In the genomic region with DNA sequence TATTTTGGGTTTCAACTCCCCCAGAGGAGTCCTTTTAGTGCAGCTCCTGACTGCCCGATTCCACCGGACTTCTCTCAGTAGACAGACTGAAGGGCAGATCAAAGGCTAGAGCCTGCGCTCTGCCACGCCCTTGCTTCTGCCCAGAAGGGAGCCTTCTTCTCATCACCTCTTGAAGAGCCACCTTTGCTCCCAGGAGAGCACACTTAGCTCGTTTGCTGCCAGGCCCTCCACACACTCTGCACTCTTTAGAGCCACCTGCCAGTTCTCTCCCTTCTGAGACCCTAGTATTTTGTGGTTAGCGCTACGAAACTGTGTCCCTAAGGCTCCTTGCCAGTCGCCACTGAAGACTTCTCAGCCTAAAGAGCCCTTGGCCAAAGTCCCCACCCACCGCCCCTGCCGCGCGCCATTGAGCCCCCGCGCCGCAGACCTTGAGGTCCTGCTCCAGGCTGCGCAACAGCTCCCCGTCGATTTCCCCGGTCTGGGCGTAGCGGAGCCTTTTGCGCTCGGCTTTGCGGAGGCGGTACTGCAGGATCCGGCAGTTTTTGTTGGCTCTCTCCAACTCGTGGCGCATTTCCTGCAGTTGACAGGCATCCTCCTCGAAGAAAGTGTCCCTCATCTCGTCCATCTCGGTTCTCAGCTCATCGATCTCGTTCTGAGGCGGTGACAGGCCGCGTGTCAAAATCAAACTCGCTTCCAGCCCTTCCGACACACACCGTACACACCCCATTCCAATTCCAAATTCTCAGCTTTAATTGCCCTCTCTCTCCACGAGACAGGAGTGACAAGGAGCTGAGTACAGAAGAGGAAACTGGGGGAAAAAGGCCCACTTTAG, we compare ENCODE assay signal across 7 cellular contexts. TPM values are rescaled to one million over a fixed set of nuclear protein-coding genes. Genes with fewer than 3 reads are reported as not detected.
A peak's percentile ranks its signal among the peaks of the same experiment; 100 is the strongest.
DNase-seq lines count a peak whose midpoint lies in the region; ATAC-seq, FAIRE-seq and TF ChIP-seq lines count a peak whose summit lies in the region.

No MANE protein-coding gene starts in this region.

- peak overlapping the region; percentile 72 for H3K18ac ChIP-seq in H1 (ENCODE audit: extremely low read depth, low read length)

- peak; percentile 31 for ATAC-seq in stimulated activated naive CD8-positive, alpha-beta T cell treated with anti-CD3 and anti-CD28 coated beads, Interleukin-15, amount 100 ng/mL, for 72 hours

- peaks cover 40% of the 10 kb centered on the region for H3K4me1 Mint-ChIP-seq in stimulated activated naive CD8-positive, alpha-beta T cell treated with anti-CD3 and anti-CD28 coated beads, Interleukin-15, amount 100 ng/mL, for 72 hours

- H2AK5ac ChIP-seq in H1 (ENCODE audit: low read depth, low read length): no peak overlapping the region

- TF ChIP-seq CTCF in HFF-Myc (IDR thresholded peaks at IDR 0.05; ENCODE audit: low read depth, low read length, missing control alignments): no peak
- TF ChIP-seq CTCF in H1 (IDR thresholded peaks at IDR 0.05; ENCODE audit: control extremely low read depth in 1 of 3, insufficient read depth in 1 of 3, low read depth in 1 of 3, low read length in 3 of 3): no peak

- H3K27ac ChIP-seq in H1 (ENCODE audit: low read depth, low read length): no peak overlapping the region

- no peak overlapping the region for H4K5ac ChIP-seq in H1 (ENCODE audit: insufficient read length, low read depth, low read length)

- peak overlapping the region; percentile 83 to 90 for H3K4me3 Mint-ChIP-seq in stimulated activated naive CD8-positive, alpha-beta T cell treated with anti-CD3 and anti-CD28 coated beads, Interleukin-15, amount 100 ng/mL, for 72 hours

- H3K4ac ChIP-seq in H1 (replicated peaks; ENCODE audit: insufficient read length, low read depth, low read length): no peak overlapping the region

- DNase-seq in HFF-Myc (ENCODE audit: extremely low read depth, low read depth): no peak
- peak; percentile 19 to 20 for DNase-seq in activated CD4-positive, alpha-beta T cell treated with anti-CD3 and anti-CD28 coated beads, Interleukin-2, amount 50 U/mL, for 4 hours
- peak; percentile 3 to 71 for DNase-seq in H1 (ENCODE audit: low read depth in 1 of 2, low spot score in 2 of 2)
- peak; percentile 26 to 55 for DNase-seq in stimulated activated naive CD8-positive, alpha-beta T cell treated with anti-CD3 and anti-CD28 coated beads, Interleukin-15, amount 100 ng/mL, for 72 hours
- DNase-seq in RKO (ENCODE audit: low spot score): no peak
- no peak for DNase-seq in NCI-H2029 (lab: John Stamatoyannopoulos, UW)

- peaks cover 19% of the 10 kb centered on the region; the same call in 1 of the 2 replicates for H3K23me2 ChIP-seq in H1 (ENCODE audit: low read depth, low read length)

- no peak overlapping the region for H3K23ac ChIP-seq in H1 (ENCODE audit: insufficient read length)

- H4K8ac ChIP-seq in H1 (ENCODE audit: extremely low read depth, insufficient read depth, low read length): no peak overlapping the region

- no peak for FAIRE-seq in H1 (lab: Jason Lieb, UNC)

- H2BK5ac ChIP-seq in H1 (ENCODE audit: low read depth, low read length): no peak overlapping the region

- POLR2A ChIA-PET in H1 (lab: Charles Lee; ENCODE audit: partially characterized antibody): interaction anchor here (0.6 to 4.3 kb wide), 10 partner anchors 12 to 217 kb away, joined by 3 to 34 read pairs (median 5); no protein-coding TSS in a partner anchor

- no peaks in the 10 kb centered on the region for H3K79me1 ChIP-seq in H1 (ENCODE audit: low read depth, low read length)

- H3K9ac ChIP-seq in H1 (replicated peaks in 1 of 4; ENCODE audit: extremely low read depth in 1 of 4, low read depth in 3 of 4, low read length in 3 of 4): peak overlapping the region in 2 of 4 experiments; percentile 25 to 61; a peak in 3 of 7 replicates

- no peak for TF ChIP-seq RAD21 in H1 (IDR thresholded peaks at IDR 0.05 in 1 of 2, conservative IDR thresholded peaks at IDR 0.05 in 1 of 2; ENCODE audit: low read depth in 2 of 2, low read length in 2 of 2)

- CTCF ChIA-PET in H1 (lab: Charles Lee; ENCODE audit: partially characterized antibody): interaction anchor here (1.2 to 11.2 kb wide), 15 partner anchors 12 to 210 kb away, joined by 3 to 221 read pairs (median 20); a partner anchor contains a TSS

- peak in 1 of 2 experiments; percentile 8; a peak in 1 of 3 replicates for TF ChIP-seq POLR2A in H1 (IDR thresholded peaks at IDR 0.05; ENCODE audit: control extremely low read depth in 1 of 2, low read depth in 2 of 2, low read length in 2 of 2)

- no peak overlapping the region for H2BK12ac ChIP-seq in H1 (ENCODE audit: low read depth, low read length)

- H2BK20ac ChIP-seq in H1 (ENCODE audit: low read length): no peak overlapping the region

- H4K20me1 ChIP-seq in H1 (replicated peaks in 1 of 2; ENCODE audit: control insufficient read depth in 1 of 2, insufficient read depth in 2 of 2, low read length in 2 of 2): peaks cover 5 to 15% of the 10 kb centered on the region in 2 experiments

- no peaks in the 10 kb centered on the region for H3K9me3 ChIP-seq in H1 (ENCODE audit: insufficient read depth in 2 of 2, low read depth in 1 of 2, low read length in 1 of 2)
- H3K9me3 ChIP-seq in mononuclear cell (ENCODE audit: low read depth, low read length): no peaks in the 10 kb centered on the region

- TF ChIP-seq EP300 in H1 (IDR thresholded peaks at IDR 0.05; ENCODE audit: borderline replicate concordance in 1 of 2, low read depth in 2 of 2, low read length in 2 of 2): no peak

- no peak overlapping the region; the same call in 1 of the 2 replicates for H2BK15ac ChIP-seq in H1 (ENCODE audit: low read length)

- peak overlapping the region; percentile 75 to 99 for H3K4me2 ChIP-seq in H1 (ENCODE audit: insufficient read depth in 1 of 2, low read depth in 2 of 2, low read length in 2 of 2)

- H3K14ac ChIP-seq in H1 (ENCODE audit: insufficient read length): no peak overlapping the region

- peaks cover 50% of the 10 kb centered on the region for H3K27me3 Mint-ChIP-seq in stimulated activated naive CD8-positive, alpha-beta T cell treated with anti-CD3 and anti-CD28 coated beads, Interleukin-15, amount 100 ng/mL, for 72 hours

- peaks cover 0 to 8% of the 10 kb centered on the region in 2 donors for H3K9me3 Mint-ChIP-seq in stimulated activated naive CD8-positive, alpha-beta T cell treated with anti-CD3 and anti-CD28 coated beads, Interleukin-15, amount 100 ng/mL, for 72 hours

- H3K4me3 ChIP-seq in HFF-Myc (replicated peaks; ENCODE audit: low read depth, low read length): peak overlapping the region; percentile 42; the same call in 1 of the 2 replicates
- peak overlapping the region; percentile 62 to 74 (median 74); a peak in 7 of 8 replicates for H3K4me3 ChIP-seq in H1 (ENCODE audit: extremely low read depth in 1 of 4, insufficient read depth in 2 of 4, low read depth in 3 of 4, low read length in 4 of 4)
- peak overlapping the region; percentile 39 for H3K4me3 ChIP-seq in mononuclear cell (ENCODE audit: low read length)

- H3K4me1 ChIP-seq in H1 (replicated peaks in 1 of 4; ENCODE audit: control insufficient read depth in 3 of 4, insufficient read depth in 4 of 4, low read length in 3 of 4): peaks cover 0 to 5% (median 3%) of the 10 kb centered on the region in 4 experiments; a peak in 4 of 7 replicates
- H3K4me1 ChIP-seq in mononuclear cell (ENCODE audit: insufficient read depth, low read length): peaks cover 31% of the 10 kb centered on the region

- peaks cover 0 to 9% of the 10 kb centered on the region in 2 experiments; a peak in 2 of 4 replicates for H3K79me2 ChIP-seq in H1 (ENCODE audit: control insufficient read depth in 1 of 2, insufficient read depth in 2 of 2, low read length in 2 of 2)

- no peak overlapping the region for H4K91ac ChIP-seq in H1 (replicated peaks; ENCODE audit: insufficient read length, low read length)

- no peak overlapping the region for H3K56ac ChIP-seq in H1 (replicated peaks; ENCODE audit: insufficient read length, low read depth, low read length)

- H3K27me3 ChIP-seq in H1 (replicated peaks in 1 of 4; ENCODE audit: control insufficient read depth in 3 of 4, extremely low read depth in 1 of 4, insufficient read depth in 3 of 4, low read length in 3 of 4) (peaks cover 0 to 13% (median 11%) of the 10 kb centered on the region in 4 experiments; a peak in 5 of 7 replicates), mononuclear cell (ENCODE audit: insufficient read depth, low read length) (peaks cover 70% of the 10 kb centered on the region)

- peaks cover 0 to 26% (median 7%) of the 10 kb centered on the region in 4 experiments; a peak in 5 of 8 replicates for H3K36me3 ChIP-seq in H1 (ENCODE audit: control insufficient read depth in 2 of 4, insufficient read depth in 4 of 4, low read length in 3 of 4)

- no peak overlapping the region for H2AFZ ChIP-seq in H1 (ENCODE audit: low read length)

- peak overlapping the region in 1 of 2 donors; percentile 91 for H3K27ac Mint-ChIP-seq in stimulated activated naive CD8-positive, alpha-beta T cell treated with anti-CD3 and anti-CD28 coated beads, Interleukin-15, amount 100 ng/mL, for 72 hours

- no peak overlapping the region for H2BK120ac ChIP-seq in H1 (replicated peaks; ENCODE audit: low read depth, low read length)

- 18% methylated on average over 36 of the region's 40 CpGs; no CpG with 5 or more reads in 1 of the 2 experiments for WGBS in H1 (ENCODE audit: extremely low coverage in 1 of 2, insufficient coverage in 1 of 2, insufficient read length in 1 of 2, insufficient replicate concordance in 2 of 2, low coverage in 1 of 2, low lambda C conversion rate in 2 of 2, missing lambda C conversion rate in 1 of 2), 2 experiments

TF ChIP-seq in H1, 55 proteins besides CTCF, POLR2A, EP300 and RAD21 (continues in another document):
- TF ChIP-seq, protein P1, sequence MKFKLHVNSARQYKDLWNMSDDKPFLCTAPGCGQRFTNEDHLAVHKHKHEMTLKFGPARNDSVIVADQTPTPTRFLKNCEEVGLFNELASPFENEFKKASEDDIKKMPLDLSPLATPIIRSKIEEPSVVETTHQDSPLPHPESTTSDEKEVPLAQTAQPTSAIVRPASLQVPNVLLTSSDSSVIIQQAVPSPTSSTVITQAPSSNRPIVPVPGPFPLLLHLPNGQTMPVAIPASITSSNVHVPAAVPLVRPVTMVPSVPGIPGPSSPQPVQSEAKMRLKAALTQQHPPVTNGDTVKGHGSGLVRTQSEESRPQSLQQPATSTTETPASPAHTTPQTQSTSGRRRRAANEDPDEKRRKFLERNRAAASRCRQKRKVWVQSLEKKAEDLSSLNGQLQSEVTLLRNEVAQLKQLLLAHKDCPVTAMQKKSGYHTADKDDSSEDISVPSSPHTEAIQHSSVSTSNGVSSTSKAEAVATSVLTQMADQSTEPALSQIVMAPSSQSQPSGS (IDR thresholded peaks at IDR 0.05; ENCODE audit: low read length): no peak
- TF ChIP-seq SIX5 (IDR thresholded peaks at IDR 0.05; ENCODE audit: low read depth, low read length): no peak

RNA-seq across cellular contexts. Expression of a gene that starts 55.4 kb away (rescaled TPM):
- 9.2 and 10.8 TPM in 2 replicates for total RNA-seq in H1 (2021; fragmentation: NEBNext Ultra II Directional; extraction: Animal tissue kit (Norgen Biotek cat#: 25700))
- polyA plus RNA-seq in H1 (2011; rRNA removed): 0.96 and 3.3 TPM in 2 replicates
- polyA plus RNA-seq in H1 (2011; cell fraction: cytosol; rRNA removed): 2.6 TPM
- 5.0 TPM for polyA plus RNA-seq in H1 (2011; cell fraction: nucleus; rRNA removed)
- 4.2 to 13.9 TPM (median 7.5 TPM) in 4 replicates for polyA plus RNA-seq in H1 (2012, experiment 1 of 2)
- polyA plus RNA-seq in H1 (2012, experiment 2 of 2): 1.0 TPM
- polyA plus RNA-seq in H1 (2013, experiment 1 of 2): 12.2 TPM
- polyA plus RNA-seq in H1 (2013, experiment 2 of 2): 12.1 TPM
- polyA minus RNA-seq in H1 (2011; rRNA and poly(A)+ RNA removed): 3.4 and 8.0 TPM in 2 replicates
- 0.29 TPM for polyA minus RNA-seq in H1 (2011; cell fraction: cytosol; rRNA and poly(A)+ RNA removed)
- 5.8 TPM for polyA minus RNA-seq in H1 (2011; cell fraction: nucleus; rRNA and poly(A)+ RNA removed)
- total RNA-seq in mononuclear cell: 1.0 TPM

Comparison
In these comparisons a context has a peak if more than half of its experiments do, and no peak if none do; other contexts are left out.
1. DNase-seq: peak in activated CD4-positive, alpha-beta T cell treated with anti-CD3 and anti-CD28 coated beads, Interleukin-2, amount 50 U/mL, for 4 hours (2 of 2), H1 (2 of 2) and stimulated activated naive CD8-positive, alpha-beta T cell treated with anti-CD3 and anti-CD28 coated beads, Interleukin-15, amount 100 ng/mL, for 72 hours (2 of 2); none in HFF-Myc (single experiment), RKO (single experiment) and NCI-H2029 (single experiment).
2. Peak in every context shown above with its lines, with median percentiles within 50 percentile points of each other: H3K4me3 ChIP-seq.